In the genomic region with DNA sequence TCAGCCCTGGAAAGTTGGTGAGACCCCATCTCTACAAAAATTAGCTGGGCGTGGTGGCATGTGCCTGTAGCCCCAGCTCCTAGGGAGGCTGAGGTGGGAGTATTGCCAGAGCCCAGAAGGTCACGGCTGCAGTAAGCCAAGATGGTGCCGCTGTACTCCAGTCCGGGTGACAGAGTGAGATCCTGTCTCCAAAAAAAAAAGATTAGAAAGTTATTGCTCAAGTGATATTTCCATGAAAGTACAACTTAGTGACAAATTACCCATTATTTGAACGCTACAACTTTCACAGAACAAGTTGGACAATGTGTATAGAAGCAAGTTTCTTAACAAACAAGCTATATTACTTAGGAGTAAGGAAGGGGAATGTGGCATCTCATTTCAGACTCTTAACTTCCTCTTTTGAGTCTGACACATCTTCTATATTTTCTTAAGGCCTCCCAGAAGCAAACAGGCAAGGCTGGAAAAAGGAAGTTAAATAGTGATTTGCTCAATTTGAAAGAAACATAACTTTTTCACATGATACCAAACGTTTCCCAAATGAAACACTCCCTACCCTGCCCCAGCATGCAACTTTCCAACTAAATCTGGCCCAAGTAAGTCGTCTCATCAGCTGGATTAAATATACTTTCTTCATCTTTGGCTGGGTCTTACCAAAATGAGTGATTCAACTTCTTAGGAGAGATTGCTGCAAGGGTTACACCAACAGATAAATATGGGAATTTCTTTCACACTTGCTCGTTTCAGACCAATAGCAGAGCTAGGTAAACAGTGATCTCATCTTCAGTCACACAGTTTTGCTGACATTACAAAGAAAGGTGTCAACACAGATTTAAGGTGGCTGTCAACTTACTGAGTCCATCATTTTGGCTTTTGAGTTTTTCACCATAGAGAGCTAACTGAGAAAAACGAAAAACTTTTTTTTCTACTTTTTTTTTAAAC, we compare ENCODE assay signal across 8 cellular contexts.
DNase-seq lines count a peak whose midpoint lies in the region; ATAC-seq and TF ChIP-seq lines count a peak whose summit lies in the region.

No MANE protein-coding gene starts in this region.

- no peak overlapping the region for H3K4me3 Mint-ChIP-seq in nephron

- no peaks in the 10 kb centered on the region for H3K27me3 ChIP-seq in endocrine pancreas (ENCODE audit: control insufficient read depth, insufficient read depth, low read length)

- peaks cover 5% of the 10 kb centered on the region for H3K4me1 ChIP-seq in endocrine pancreas (ENCODE audit: control insufficient read depth, insufficient read depth, low read length)

- no peaks in the 10 kb centered on the region for H3K9me3 Mint-ChIP-seq in nephron

- H3K36me3 ChIP-seq in endocrine pancreas (ENCODE audit: control insufficient read depth, insufficient read depth, low read length): no peaks in the 10 kb centered on the region

- no peak overlapping the region for H3K9ac ChIP-seq in endocrine pancreas (ENCODE audit: control insufficient read depth, insufficient read depth, low read length)

- H3K9me3 ChIP-seq in endocrine pancreas (ENCODE audit: control insufficient read depth, low read length): no peaks in the 10 kb centered on the region

- TF ChIP-seq CTCF in nephron (IDR thresholded peaks at IDR 0.05; ENCODE audit: unreplicated experiment in 3 of 3): no peak

- H3K27ac Mint-ChIP-seq in nephron: peak overlapping the region; percentile 85 to 97 (median 94)

- H3K36me3 Mint-ChIP-seq in nephron (ENCODE audit: low read depth): no peaks in the 10 kb centered on the region

- ATAC-seq in GM21786 (IDR thresholded peaks at IDR 0.05; ENCODE audit: unreplicated experiment) (peak; percentile 38), GM19023 (IDR thresholded peaks at IDR 0.05; ENCODE audit: unreplicated experiment) (no peak)

- peaks cover 15% of the 10 kb centered on the region for H3K4me1 Mint-ChIP-seq in nephron

- H3K27me3 Mint-ChIP-seq in nephron (ENCODE audit: low read depth): no peaks in the 10 kb centered on the region

- DNase-seq in CD1c-positive myeloid dendritic cell (ENCODE audit: extremely low spot score): peak; percentile 93
- peak; percentile 26 for DNase-seq in RKO (ENCODE audit: low spot score)
- DNase-seq in NCI-H446 treated with DMSO at 0.1 percent for 48 hours (lab: John Stamatoyannopoulos, UW): no peak
- DNase-seq in anterior cingulate cortex (lab: John Stamatoyannopoulos, UW): no peak

- H3K4me3 ChIP-seq in endocrine pancreas (ENCODE audit: control insufficient read depth, insufficient read depth, low read length): peak overlapping the region; percentile 51

Comparison
In these comparisons a context has a peak if more than half of its experiments do, and no peak if none do; other contexts are left out.
1. DNase-seq: peak in CD1c-positive myeloid dendritic cell (single experiment) and RKO (single experiment); none in NCI-H446 treated with DMSO at 0.1 percent for 48 hours (single experiment) and anterior cingulate cortex (0 of 58).